1 cellular context compared by ENCODE assay signal in the genomic region with DNA sequence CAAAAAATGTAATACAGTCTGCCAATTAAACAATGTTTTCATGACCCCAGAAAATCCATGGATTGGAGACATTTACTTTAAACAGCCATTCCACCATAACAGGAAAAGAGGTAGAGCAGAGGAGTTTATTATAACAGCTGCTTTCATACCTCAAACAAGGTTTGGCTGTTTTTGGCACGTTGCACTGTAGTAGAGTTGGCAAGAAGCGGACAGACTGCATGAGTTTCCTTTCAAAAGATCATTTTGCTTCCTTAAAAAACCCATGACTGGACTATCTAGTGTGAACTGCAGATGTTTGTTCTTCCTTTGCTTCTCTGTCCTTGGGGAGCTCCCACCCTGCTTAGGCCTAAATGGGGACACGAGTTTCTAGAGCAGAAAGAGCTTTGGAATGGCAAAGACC.
TF ChIP-seq lines count a peak whose summit lies in the region.

No MANE protein-coding gene starts in this region.

TF ChIP-seq in IMR-90, 13 proteins besides CTCF, POLR2A, EP300 and RAD21:
- TF ChIP-seq CEBPB (IDR thresholded peaks at IDR 0.05; ENCODE audit: low read depth, low read length) (no peak), BHLHE40 (IDR thresholded peaks at IDR 0.05; ENCODE audit: low read depth, low read length) (no peak), CHD1 (IDR thresholded peaks at IDR 0.05; ENCODE audit: low read depth, low read length) (no peak), MXI1 (IDR thresholded peaks at IDR 0.05; ENCODE audit: borderline replicate concordance, low read depth, low read length) (no peak), FOS (IDR thresholded peaks at IDR 0.05; ENCODE audit: low read depth, low read length) (no peak), NFE2L2 (IDR thresholded peaks at IDR 0.05; ENCODE audit: low read depth, low read length) (no peak), SMC3 (IDR thresholded peaks at IDR 0.05; ENCODE audit: low read depth, low read length) (no peak), ELK1 (IDR thresholded peaks at IDR 0.05; ENCODE audit: borderline replicate concordance, low read depth, low read length) (no peak), MAZ (IDR thresholded peaks at IDR 0.05; ENCODE audit: borderline replicate concordance, low read depth, low read length) (no peak), RFX5 (IDR thresholded peaks at IDR 0.05; ENCODE audit: low read depth, low read length) (no peak), MAFK (IDR thresholded peaks at IDR 0.05; ENCODE audit: low read depth, low read length) (no peak), RCOR1 (IDR thresholded peaks at IDR 0.05; ENCODE audit: insufficient replicate concordance, low read length) (no peak)
- TF ChIP-seq, protein P1, sequence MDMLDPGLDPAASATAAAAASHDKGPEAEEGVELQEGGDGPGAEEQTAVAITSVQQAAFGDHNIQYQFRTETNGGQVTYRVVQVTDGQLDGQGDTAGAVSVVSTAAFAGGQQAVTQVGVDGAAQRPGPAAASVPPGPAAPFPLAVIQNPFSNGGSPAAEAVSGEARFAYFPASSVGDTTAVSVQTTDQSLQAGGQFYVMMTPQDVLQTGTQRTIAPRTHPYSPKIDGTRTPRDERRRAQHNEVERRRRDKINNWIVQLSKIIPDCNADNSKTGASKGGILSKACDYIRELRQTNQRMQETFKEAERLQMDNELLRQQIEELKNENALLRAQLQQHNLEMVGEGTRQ (IDR thresholded peaks at IDR 0.05; ENCODE audit: low read depth, low read length): no peak
TF ChIP-seq in IMR-90: peak in this region for 0.
